Comparison of ENCODE assay signal across 9 cellular contexts in the genomic region with DNA sequence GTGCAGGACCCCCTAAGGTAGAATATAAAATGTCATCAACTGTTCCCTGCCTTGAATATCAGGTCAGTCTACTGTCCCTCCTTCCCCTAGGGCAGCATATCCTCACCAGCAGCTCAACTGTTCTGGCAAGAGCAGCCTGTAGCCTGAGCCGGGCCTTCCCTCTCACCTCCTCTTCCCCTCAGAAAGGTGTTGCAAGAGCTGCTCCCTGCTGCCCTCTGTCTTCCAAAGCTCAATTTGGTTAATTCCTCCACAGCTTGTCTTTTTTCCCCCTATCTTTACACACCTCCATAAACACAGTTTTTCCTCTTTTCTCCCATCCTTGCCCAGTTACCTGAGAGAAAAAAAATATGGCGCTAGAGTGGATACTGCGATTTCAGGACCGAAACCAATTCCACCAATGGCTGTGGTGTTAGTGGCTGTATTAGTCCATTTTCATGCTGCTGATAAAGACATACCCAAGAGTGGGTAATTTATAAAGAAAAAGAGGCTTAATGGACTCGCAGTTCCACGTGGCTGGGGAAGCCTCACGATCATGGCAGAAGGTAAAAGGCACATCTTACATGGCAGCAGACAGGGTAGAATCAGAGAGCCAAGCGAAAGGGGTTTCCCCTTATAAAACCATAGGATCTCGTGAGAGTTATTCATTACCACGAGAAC.
DNase-seq lines count a peak whose midpoint lies in the region; ATAC-seq and TF ChIP-seq lines count a peak whose summit lies in the region.
"Had no signal": no experiment of that assay in that cellular context is flagged by ENCODE, and none has a peak within 500 bp of the region (broad histone marks: within the 10 kb centered on the region; RNA-seq: fewer than 3 reads in every experiment).

No MANE protein-coding gene starts in this region.

- H3K9me3 Mint-ChIP-seq in CD8-positive, alpha-beta T cell = no peaks in the 10 kb centered on the region
- no peaks in the 10 kb centered on the region for H3K9me3 Mint-ChIP-seq in activated CD4-positive, alpha-beta memory T cell treated with anti-CD3 and anti-CD28 coated beads for 36 hours
- H3K9me3 Mint-ChIP-seq: activated B cell treated with CpG ODN at 0.5 μM for 24 hours had no signal

- POLR2A ChIA-PET in CD8-positive, alpha-beta T cell (lab: Charles Lee) = interaction anchor here (1.0 kb wide), 1 partner anchor 374 kb away, joined by 3 read pairs; no protein-coding TSS in a partner anchor
- POLR2A ChIA-PET in activated CD4-positive, alpha-beta memory T cell treated with anti-CD3 and anti-CD28 coated beads for 36 hours (lab: Charles Lee) = no interaction called here

- H3K4me3 Mint-ChIP-seq in CD8-positive, alpha-beta T cell = no peak overlapping the region
- H3K4me3 Mint-ChIP-seq in activated CD4-positive, alpha-beta memory T cell treated with anti-CD3 and anti-CD28 coated beads for 36 hours = no peak overlapping the region
- H3K4me3 Mint-ChIP-seq: activated B cell treated with CpG ODN at 0.5 μM for 24 hours had no signal

- no peaks in the 10 kb centered on the region for H3K36me3 ChIP-seq in CD8-positive, alpha-beta T cell (ENCODE audit: insufficient read depth, low read length)

- H3K9me3 ChIP-seq in CD8-positive, alpha-beta T cell (ENCODE audit: low read length) = no peaks in the 10 kb centered on the region

- DNase-seq in CD8-positive, alpha-beta T cell = peak in 3 of 7 experiments; percentile 19 to 56 (median 22)
- DNase-seq in NCI-H2171 treated with DMSO at 0.1 percent for 48 hours (lab: John Stamatoyannopoulos, UW) (peak; percentile 60), foreskin fibroblast (peak; percentile 54 to 74), renal cortical epithelial cell (ENCODE audit: low read depth) (peak; percentile 68), occipital lobe (lab: John Stamatoyannopoulos, UW) (no peak)
- peak; percentile 57 for DNase-seq in activated CD4-positive, alpha-beta memory T cell treated with anti-CD3 and anti-CD28 coated beads for 36 hours
- DNase-seq: activated B cell treated with CpG ODN at 0.5 μM for 24 hours had no signal

- CTCF ChIA-PET in CD8-positive, alpha-beta T cell (lab: Charles Lee) = interaction anchor here (0.6 to 1.7 kb wide), 6 partner anchors 10 to 377 kb away, joined by 3 to 9 read pairs (median 4); no protein-coding TSS in a partner anchor
- CTCF ChIA-PET in activated CD4-positive, alpha-beta memory T cell treated with anti-CD3 and anti-CD28 coated beads for 36 hours (lab: Charles Lee) = interaction anchor here (0.6 to 1.1 kb wide), 5 partner anchors 17 to 103 kb away, joined by 3 to 4 read pairs (median 3); no protein-coding TSS in a partner anchor

- H3K4me1 Mint-ChIP-seq in CD8-positive, alpha-beta T cell (ENCODE audit: low read depth) = no peaks in the 10 kb centered on the region
- peaks cover 5% of the 10 kb centered on the region for H3K4me1 Mint-ChIP-seq in activated CD4-positive, alpha-beta memory T cell treated with anti-CD3 and anti-CD28 coated beads for 36 hours (ENCODE audit: low read depth)

- peak; percentile 38 for TF ChIP-seq CTCF in CD8-positive, alpha-beta T cell (IDR thresholded peaks at IDR 0.05)
- peak; percentile 58 for TF ChIP-seq CTCF in foreskin fibroblast (IDR thresholded peaks at IDR 0.05; ENCODE audit: low read depth, low read length)

- H3K4me3 ChIP-seq in CD8-positive, alpha-beta T cell (ENCODE audit: low read depth, low read length) = no peak overlapping the region
- H3K4me3 ChIP-seq in foreskin fibroblast (ENCODE audit: low read depth in 1 of 2, low read length in 2 of 2) = no peak overlapping the region

- intact Hi-C loops in CD8-positive, alpha-beta T cell (cut with DNase I, micrococcal nuclease) = loop anchor here in 1 of 2 experiments (2.0 kb wide), 1 partner anchor 376 kb away; no protein-coding TSS in a partner anchor
- intact Hi-C loops in activated CD4-positive, alpha-beta memory T cell treated with anti-CD3 and anti-CD28 coated beads for 36 hours (cut with micrococcal nuclease) = loop anchor here (1.0 kb wide), 1 partner anchor 374 kb away; no protein-coding TSS in a partner anchor

- H3K27ac Mint-ChIP-seq in CD8-positive, alpha-beta T cell = no peak overlapping the region
- no peak overlapping the region for H3K27ac Mint-ChIP-seq in activated CD4-positive, alpha-beta memory T cell treated with anti-CD3 and anti-CD28 coated beads for 36 hours
- H3K27ac Mint-ChIP-seq: activated B cell treated with CpG ODN at 0.5 μM for 24 hours had no signal

- H3K4me1 ChIP-seq in CD8-positive, alpha-beta T cell (ENCODE audit: insufficient read depth, low read length) = no peaks in the 10 kb centered on the region

- H3K27ac ChIP-seq in CD8-positive, alpha-beta T cell (ENCODE audit: low read depth, low read length) = no peak overlapping the region

- no peaks in the 10 kb centered on the region for H3K36me3 Mint-ChIP-seq in CD8-positive, alpha-beta T cell
- no peaks in the 10 kb centered on the region for H3K36me3 Mint-ChIP-seq in activated CD4-positive, alpha-beta memory T cell treated with anti-CD3 and anti-CD28 coated beads for 36 hours

- no peaks in the 10 kb centered on the region for H3K27me3 ChIP-seq in CD8-positive, alpha-beta T cell (ENCODE audit: insufficient read depth, low read length)

- no peak for ATAC-seq in CD8-positive, alpha-beta T cell
- ATAC-seq in GM18870 (IDR thresholded peaks at IDR 0.05; ENCODE audit: unreplicated experiment) = peak; percentile 62
- ATAC-seq in HG03025 (IDR thresholded peaks at IDR 0.05; ENCODE audit: low FRiP score, unreplicated experiment) = peak; percentile 95

- H3K27me3 Mint-ChIP-seq in CD8-positive, alpha-beta T cell (ENCODE audit: low read depth) = no peaks in the 10 kb centered on the region
- H3K27me3 Mint-ChIP-seq in activated CD4-positive, alpha-beta memory T cell treated with anti-CD3 and anti-CD28 coated beads for 36 hours = no peaks in the 10 kb centered on the region
